Comparison of ENCODE assay signal across 25 cellular contexts in genomic region chr2:233379441-233379840, GRCh38. TPM values are rescaled to one million over a fixed set of nuclear protein-coding genes. Genes with fewer than 3 reads are reported as not detected.
DNase-seq lines count a peak whose midpoint lies in the region; ATAC-seq, FAIRE-seq and TF ChIP-seq lines count a peak whose summit lies in the region.
"Had no signal": no experiment of that assay in that cellular context is flagged by ENCODE, and none has a peak within 500 bp of the region (broad histone marks: within the 10 kb centered on the region; RNA-seq: fewer than 3 reads in every experiment).

No MANE protein-coding gene starts in this region.

- POLR2A ChIA-PET in H1 (lab: Charles Lee; ENCODE audit: partially characterized antibody) = no interaction called here

- H3K4me1 ChIP-seq in H1 (replicated peaks in 1 of 4; ENCODE audit: control insufficient read depth in 3 of 4, insufficient read depth in 4 of 4, low read length in 3 of 4) (peaks cover 0 to 2% (median under 1%) of the 10 kb centered on the region in 4 experiments; a peak in 5 of 7 replicates), spleen (peaks cover 0 to 88% (median 48%) of the 10 kb centered on the region in 6 donors), foreskin keratinocyte (peaks cover 4% of the 10 kb centered on the region)
- H3K4me1 ChIP-seq: adrenal gland, gastrocnemius medialis had no signal

- H2BK12ac ChIP-seq in H1 (ENCODE audit: low read depth, low read length) = no peak overlapping the region

- no peak overlapping the region for H2BK120ac ChIP-seq in H1 (replicated peaks; ENCODE audit: low read depth, low read length)

- H3K9me2 ChIP-seq in SU-DHL-6 (replicated peaks; ENCODE audit: insufficient read depth, low read length) = no peaks in the 10 kb centered on the region

- 93% methylated on average over 1 of the region's 1 CpG; no CpG with 5 or more reads in 1 of the 2 experiments for WGBS in H1 (ENCODE audit: extremely low coverage in 1 of 2, insufficient coverage in 1 of 2, insufficient read length in 1 of 2, insufficient replicate concordance in 2 of 2, low coverage in 1 of 2, low lambda C conversion rate in 2 of 2, missing lambda C conversion rate in 1 of 2), 2 experiments
- WGBS in spleen, 5 donors = 48 to 68% (median 57%) methylated on average over 1 of the region's 1 CpG

- H4K91ac ChIP-seq in H1 (replicated peaks; ENCODE audit: insufficient read length, low read length) = no peak overlapping the region

- FAIRE-seq in H1 (lab: Jason Lieb, UNC) = no peak

- no peaks in the 10 kb centered on the region for H3K9me3 Mint-ChIP-seq in activated CD4-positive, alpha-beta T cell treated with anti-CD3 and anti-CD28 coated beads, Interleukin-2, amount 10 ng/mL, durations not matched to agents 24 days and 14 days
- H3K9me3 Mint-ChIP-seq: H9 had no signal

- H3K27ac ChIP-seq in SU-DHL-6 (ENCODE audit: low read depth, low read length) (peak overlapping the region; percentile 48; the same call in 1 of the 2 replicates), H1 (ENCODE audit: low read depth, low read length) (no peak overlapping the region), spleen (peak overlapping the region in 6 of 8 donors; percentile 13 to 80 (median 56)), foreskin keratinocyte (no peak overlapping the region)
- H3K27ac ChIP-seq: 22Rv1, adrenal gland, brain microvascular endothelial cell, colonic mucosa, esophagus squamous epithelium, gastrocnemius medialis, hepatocyte, SK-N-MC had no signal

- no peak for TF ChIP-seq RAD21 in H1 (IDR thresholded peaks at IDR 0.05 in 1 of 2, conservative IDR thresholded peaks at IDR 0.05 in 1 of 2; ENCODE audit: low read depth in 2 of 2, low read length in 2 of 2)

- peaks cover 33% of the 10 kb centered on the region for H3K36me3 Mint-ChIP-seq in activated CD4-positive, alpha-beta T cell treated with anti-CD3 and anti-CD28 coated beads, Interleukin-2, amount 10 ng/mL, durations not matched to agents 24 days and 14 days (ENCODE audit: low read depth)

- H2BK15ac ChIP-seq in H1 (ENCODE audit: low read length) = no peak overlapping the region

- peak overlapping the region; percentile 36 for H3K27ac Mint-ChIP-seq in activated CD4-positive, alpha-beta T cell treated with anti-CD3 and anti-CD28 coated beads, Interleukin-2, amount 10 ng/mL, durations not matched to agents 24 days and 14 days

- H4K5ac ChIP-seq in H1 (ENCODE audit: insufficient read length, low read depth, low read length) = no peak overlapping the region

- H3K4me2 ChIP-seq in SU-DHL-6 (ENCODE audit: low read depth, low read length, poor library complexity, severe bottlenecking) = peak overlapping the region; percentile 45
- no peak overlapping the region for H3K4me2 ChIP-seq in H1 (ENCODE audit: insufficient read depth in 1 of 2, low read depth in 2 of 2, low read length in 2 of 2)
- H3K4me2 ChIP-seq: hepatocyte had no signal

- peak overlapping the region; percentile 26 for H3K56ac ChIP-seq in H1 (replicated peaks; ENCODE audit: insufficient read length, low read depth, low read length)

- H4K20me1 ChIP-seq in SU-DHL-6 (ENCODE audit: low read depth, low read length) = no peaks in the 10 kb centered on the region; the same call in 1 of the 2 replicates
- H4K20me1 ChIP-seq in H1 (replicated peaks in 1 of 2; ENCODE audit: control insufficient read depth in 1 of 2, insufficient read depth in 2 of 2, low read length in 2 of 2) = peaks cover 5% of the 10 kb centered on the region in 2 experiments

- intact Hi-C loops in activated CD4-positive, alpha-beta T cell treated with anti-CD3 and anti-CD28 coated beads, Interleukin-2, amount 10 ng/mL, durations not matched to agents 24 days and 14 days (cut with micrococcal nuclease) = no loop called here
- intact Hi-C loops in spleen (cut with DNase I; ENCODE audit: low total_unique reads) = no loop called here

- no peak overlapping the region for H3K4ac ChIP-seq in H1 (replicated peaks; ENCODE audit: insufficient read length, low read depth, low read length)

- no peak overlapping the region for H3K18ac ChIP-seq in H1 (ENCODE audit: extremely low read depth, low read length)

- H2AFZ ChIP-seq in SU-DHL-6 (ENCODE audit: low read depth, low read length, severe bottlenecking) (no peak overlapping the region), H1 (ENCODE audit: low read length) (no peak overlapping the region)
- H2AFZ ChIP-seq: hepatocyte had no signal

- H3K27me3 ChIP-seq in SU-DHL-6 (ENCODE audit: low read length) (no peaks in the 10 kb centered on the region), H1 (replicated peaks in 1 of 4; ENCODE audit: control insufficient read depth in 3 of 4, extremely low read depth in 1 of 4, insufficient read depth in 3 of 4, low read length in 3 of 4) (no peaks in the 10 kb centered on the region), spleen (replicated peaks in 1 of 7) (no peaks in the 10 kb centered on the region), foreskin keratinocyte (no peaks in the 10 kb centered on the region)
- H3K27me3 ChIP-seq: adrenal gland, brain microvascular endothelial cell, colonic mucosa, esophagus squamous epithelium, gastrocnemius medialis, hepatocyte had no signal

- peaks cover 15% of the 10 kb centered on the region; the same call in 1 of the 2 replicates for H3F3A ChIP-seq in SU-DHL-6 (ENCODE audit: insufficient read depth)

- CTCF ChIA-PET in H1 (lab: Charles Lee; ENCODE audit: partially characterized antibody) = interaction anchor here (0.6 to 1.7 kb wide), 6 partner anchors 8 to 45 kb away, joined by 3 to 5 read pairs (median 3); partner anchors contain the start of gene DGKD

- H4K8ac ChIP-seq in H1 (ENCODE audit: extremely low read depth, insufficient read depth, low read length) = no peak overlapping the region

- no peak overlapping the region for H3K14ac ChIP-seq in H1 (ENCODE audit: insufficient read length)

- H2BK20ac ChIP-seq in H1 (ENCODE audit: low read length) = no peak overlapping the region

- H3K23ac ChIP-seq in H1 (ENCODE audit: insufficient read length) = no peak overlapping the region

- TF ChIP-seq CTCF in SU-DHL-6 (IDR thresholded peaks at IDR 0.05; ENCODE audit: insufficient read depth, low read length, poor library complexity, severe bottlenecking) (no peak), H1 (IDR thresholded peaks at IDR 0.05; ENCODE audit: control extremely low read depth in 1 of 3, insufficient read depth in 1 of 3, low read depth in 1 of 3, low read length in 3 of 3) (no peak), spleen (IDR thresholded peaks at IDR 0.05 in 8 of 11, conservative IDR thresholded peaks at IDR 0.05 in 3 of 11) (no peak), foreskin keratinocyte (conservative IDR thresholded peaks at IDR 0.05) (no peak)

- no peak overlapping the region for H2AK5ac ChIP-seq in H1 (ENCODE audit: low read depth, low read length)

- H3K4me3 Mint-ChIP-seq in activated CD4-positive, alpha-beta T cell treated with anti-CD3 and anti-CD28 coated beads, Interleukin-2, amount 10 ng/mL, durations not matched to agents 24 days and 14 days = no peak overlapping the region
- H3K4me3 Mint-ChIP-seq: H9 had no signal

- no peak for ATAC-seq in foreskin keratinocyte
- ATAC-seq: gastrocnemius medialis, left ventricle myocardium superior had no signal

- no peak for TF ChIP-seq EP300 in H1 (IDR thresholded peaks at IDR 0.05; ENCODE audit: borderline replicate concordance in 1 of 2, low read depth in 2 of 2, low read length in 2 of 2)

- no peak for DNase-seq in activated CD4-positive, alpha-beta T cell treated with anti-CD3 and anti-CD28 coated beads, Interleukin-2, amount 10 ng/mL, durations not matched to agents 24 days and 14 days
- DNase-seq in activated CD4-positive, alpha-beta T cell treated with anti-CD3 and anti-CD28 coated beads for 1 hour = no peak
- no peak for DNase-seq in H1 (ENCODE audit: low read depth in 1 of 2, low spot score in 2 of 2)
- DNase-seq in spleen = no peak
- no peak for DNase-seq in foreskin keratinocyte
- DNase-seq in SW480 (ENCODE audit: low spot score) = no peak
- no peak for DNase-seq in NCI-H1417 (lab: John Stamatoyannopoulos, UW)
- DNase-seq: activated CD4-positive, alpha-beta T cell treated with anti-CD3 and anti-CD28 coated beads, Interleukin-2, amount 50 U/mL, for 4 hours; activated effector memory CD4-positive, alpha-beta T cell treated with anti-CD3 and anti-CD28 coated beads, Interleukin-2, amount 50 U/mL, for 16 hours; adrenal gland; colonic mucosa; esophagus squamous epithelium; gastrocnemius medialis; H9; Kasumi-1; left ventricle myocardium superior; NCI-H1048; NCI-H1930; occipital lobe; T-helper 9 cell had no signal

- H3K23me2 ChIP-seq in H1 (ENCODE audit: low read depth, low read length) = no peaks in the 10 kb centered on the region

- H3K9ac ChIP-seq in SU-DHL-6 (ENCODE audit: low read length) = no peak overlapping the region
- no peak overlapping the region for H3K9ac ChIP-seq in H1 (replicated peaks in 1 of 4; ENCODE audit: extremely low read depth in 1 of 4, low read depth in 3 of 4, low read length in 3 of 4)

- H3K79me1 ChIP-seq in H1 (ENCODE audit: low read depth, low read length) = peaks cover 4% of the 10 kb centered on the region

- H3K9me3 ChIP-seq in SU-DHL-6 (ENCODE audit: insufficient read depth, low read length) (no peaks in the 10 kb centered on the region), H1 (ENCODE audit: insufficient read depth in 2 of 2, low read depth in 1 of 2, low read length in 1 of 2) (no peaks in the 10 kb centered on the region), spleen (no peaks in the 10 kb centered on the region)
- H3K9me3 ChIP-seq: adrenal gland, colonic mucosa, esophagus squamous epithelium, gastrocnemius medialis had no signal

- H3K4me1 Mint-ChIP-seq in activated CD4-positive, alpha-beta T cell treated with anti-CD3 and anti-CD28 coated beads, Interleukin-2, amount 10 ng/mL, durations not matched to agents 24 days and 14 days = peaks cover 27% of the 10 kb centered on the region

- H2BK5ac ChIP-seq in H1 (ENCODE audit: low read depth, low read length) = no peak overlapping the region

- no peak overlapping the region for H3K4me3 ChIP-seq in SU-DHL-6 (ENCODE audit: insufficient read depth, low read length, poor library complexity, severe bottlenecking)
- no peak overlapping the region for H3K4me3 ChIP-seq in H1 (ENCODE audit: extremely low read depth in 1 of 4, insufficient read depth in 2 of 4, low read depth in 3 of 4, low read length in 4 of 4)
- no peak overlapping the region for H3K4me3 ChIP-seq in spleen
- H3K4me3 ChIP-seq: adrenal gland, colonic mucosa, esophagus squamous epithelium, gastrocnemius medialis, hepatocyte, SK-N-MC had no signal

- no peaks in the 10 kb centered on the region for H3K27me3 Mint-ChIP-seq in activated CD4-positive, alpha-beta T cell treated with anti-CD3 and anti-CD28 coated beads, Interleukin-2, amount 10 ng/mL, durations not matched to agents 24 days and 14 days

- no peaks in the 10 kb centered on the region for H3K79me2 ChIP-seq in SU-DHL-6 (ENCODE audit: insufficient read depth, low read length)
- H3K79me2 ChIP-seq in H1 (ENCODE audit: control insufficient read depth in 1 of 2, insufficient read depth in 2 of 2, low read length in 2 of 2) = peaks cover 0 to 8% of the 10 kb centered on the region in 2 experiments; a peak in 2 of 4 replicates

- no peak for TF ChIP-seq POLR2A in H1 (IDR thresholded peaks at IDR 0.05; ENCODE audit: control extremely low read depth in 1 of 2, low read depth in 2 of 2, low read length in 2 of 2)
- TF ChIP-seq POLR2A in spleen (IDR thresholded peaks at IDR 0.05) = no peak

- H3K36me3 ChIP-seq in SU-DHL-6 (ENCODE audit: low read length) (no peaks in the 10 kb centered on the region), H1 (ENCODE audit: control insufficient read depth in 2 of 4, insufficient read depth in 4 of 4, low read length in 3 of 4) (no peaks in the 10 kb centered on the region), spleen (peaks cover 0 to 46% (median 0%) of the 10 kb centered on the region in 6 donors)
- H3K36me3 ChIP-seq: adrenal gland, brain microvascular endothelial cell, colonic mucosa, esophagus squamous epithelium, gastrocnemius medialis had no signal

RNA-seq across cellular contexts. Expression of gene DGKD, which starts 25.1 kb away (rescaled TPM):
- 49.1 and 52.8 TPM in 2 replicates for total RNA-seq in activated CD4-positive, alpha-beta T cell treated with anti-CD3 and anti-CD28 coated beads, Interleukin-2, amount 10 ng/mL, durations not matched to agents 24 days and 14 days
- 30.9 and 31.3 TPM in 2 replicates for total RNA-seq in H1 (2021; fragmentation: NEBNext Ultra II Directional; extraction: Animal tissue kit (Norgen Biotek cat#: 25700))
- polyA plus RNA-seq in H1 (2011; rRNA removed) = 7.7 and 16.6 TPM in 2 replicates
- 13.0 TPM for polyA plus RNA-seq in H1 (2011; cell fraction: cytosol; rRNA removed)
- 71.8 TPM for polyA plus RNA-seq in H1 (2011; cell fraction: nucleus; rRNA removed)
- 11.2 to 22.9 TPM (median 14.6 TPM) in 4 replicates for polyA plus RNA-seq in H1 (2012, experiment 1 of 2)
- 9.4 TPM for polyA plus RNA-seq in H1 (2012, experiment 2 of 2)
- 8.8 TPM for polyA plus RNA-seq in H1 (2013, experiment 1 of 2)
- polyA plus RNA-seq in H1 (2013, experiment 2 of 2) = 8.9 TPM
- 33.2 and 44.4 TPM in 2 replicates for polyA minus RNA-seq in H1 (2011; rRNA and poly(A)+ RNA removed)
- 13.4 TPM for polyA minus RNA-seq in H1 (2011; cell fraction: cytosol; rRNA and poly(A)+ RNA removed)
- polyA minus RNA-seq in H1 (2011; cell fraction: nucleus; rRNA and poly(A)+ RNA removed) = 21.6 TPM
- 100 to 1,000 TPM in 4 of 7 donors, 10 to 100 TPM in 3; 45.2 to 120 (median 102) TPM for total RNA-seq in spleen
- polyA plus RNA-seq in spleen = 10 to 100 TPM; 21.9 to 35.6 (median 32.1) TPM
- 7.5 TPM in 2 replicates for total RNA-seq in foreskin keratinocyte
- 2.6 and 2.8 TPM in 2 replicates for polyA plus RNA-seq in foreskin keratinocyte

Comparison
In these comparisons a context has a peak if more than half of its experiments do, and no peak if none do; other contexts are left out.
1. H3K27ac ChIP-seq: peak in SU-DHL-6 (single experiment) and spleen (6 of 8); none in H1 (single experiment) and foreskin keratinocyte (single experiment).